ENCODE assay signal across 18 cellular contexts in genomic region chr1:188857526-188858087, GRCh38.
DNase-seq lines count a peak whose midpoint lies in the region; ATAC-seq, FAIRE-seq and TF ChIP-seq lines count a peak whose summit lies in the region.
"Had no signal": no experiment of that assay in that cellular context is flagged by ENCODE, and none has a peak within 500 bp of the region (broad histone marks: within the 10 kb centered on the region; RNA-seq: fewer than 3 reads in every experiment).

No MANE protein-coding gene starts in this region.

- H3K9me3 Mint-ChIP-seq in naive thymus-derived CD8-positive, alpha-beta T cell: peaks cover 0 to 19% (median 8%) of the 10 kb centered on the region in 9 donors
- peaks cover 8% of the 10 kb centered on the region for H3K9me3 Mint-ChIP-seq in CD8-positive, alpha-beta T cell

- H3K9me3 ChIP-seq in kidney (ENCODE audit: control insufficient read depth in 1 of 2, low read length in 2 of 2) (no peaks in the 10 kb centered on the region), mucosa of descending colon (peaks cover 19% of the 10 kb centered on the region), testis (no peaks in the 10 kb centered on the region)
- H3K9me3 ChIP-seq in CD8-positive, alpha-beta T cell (ENCODE audit: low read length): no peaks in the 10 kb centered on the region
- H3K9me3 ChIP-seq: HAP-1 had no signal

- H3K27ac Mint-ChIP-seq in naive thymus-derived CD8-positive, alpha-beta T cell: no peak overlapping the region
- no peak overlapping the region for H3K27ac Mint-ChIP-seq in CD8-positive, alpha-beta T cell
- H3K27ac Mint-ChIP-seq: B cell; CD8-positive, alpha-beta memory T cell had no signal

- H3K27me3 Mint-ChIP-seq in naive thymus-derived CD8-positive, alpha-beta T cell: no peaks in the 10 kb centered on the region
- no peaks in the 10 kb centered on the region for H3K27me3 Mint-ChIP-seq in CD8-positive, alpha-beta T cell (ENCODE audit: low read depth)
- H3K27me3 Mint-ChIP-seq: B cell; CD8-positive, alpha-beta memory T cell had no signal

- H3K36me3 Mint-ChIP-seq in naive thymus-derived CD8-positive, alpha-beta T cell: no peaks in the 10 kb centered on the region
- H3K36me3 Mint-ChIP-seq in CD8-positive, alpha-beta T cell: no peaks in the 10 kb centered on the region
- H3K36me3 Mint-ChIP-seq: CD8-positive, alpha-beta memory T cell had no signal

- no peak overlapping the region for H3K4me3 Mint-ChIP-seq in naive thymus-derived CD8-positive, alpha-beta T cell
- H3K4me3 Mint-ChIP-seq in CD8-positive, alpha-beta T cell: no peak overlapping the region
- H3K4me3 Mint-ChIP-seq: B cell; CD8-positive, alpha-beta memory T cell had no signal

- POLR2A ChIA-PET in naive thymus-derived CD8-positive, alpha-beta T cell (lab: Charles Lee): no interaction called here
- POLR2A ChIA-PET in CD8-positive, alpha-beta T cell (lab: Charles Lee): no interaction called here

- no peak for FAIRE-seq in kidney (lab: Jason Lieb, UNC)
- FAIRE-seq: GM12878, GM19239, H1 had no signal

- no peaks in the 10 kb centered on the region for H3K4me1 ChIP-seq in kidney (ENCODE audit: control insufficient read depth in 1 of 2, insufficient read depth in 1 of 2, low read depth in 1 of 2, low read length in 2 of 2)
- H3K4me1 ChIP-seq in mucosa of descending colon (ENCODE audit: low read depth): no peaks in the 10 kb centered on the region
- no peaks in the 10 kb centered on the region for H3K4me1 ChIP-seq in testis
- no peaks in the 10 kb centered on the region for H3K4me1 ChIP-seq in CD8-positive, alpha-beta T cell (ENCODE audit: insufficient read depth, low read length)
- H3K4me1 ChIP-seq: BLaER1 treated with 17β-estradiol and CSF1 and Interleukin-3, amounts not matched to agents 10 nM and 100 nM; HAP-1 had no signal

- no peak for TF ChIP-seq CTCF in kidney (IDR thresholded peaks at IDR 0.05; ENCODE audit: borderline replicate concordance, extremely low read depth, insufficient read depth)
- no peak for TF ChIP-seq CTCF in mucosa of descending colon (IDR thresholded peaks at IDR 0.05)
- no peak for TF ChIP-seq CTCF in testis (IDR thresholded peaks at IDR 0.05)
- no peak for TF ChIP-seq CTCF in CD8-positive, alpha-beta T cell (IDR thresholded peaks at IDR 0.05)

- H3K4me1 Mint-ChIP-seq in naive thymus-derived CD8-positive, alpha-beta T cell: no peaks in the 10 kb centered on the region
- H3K4me1 Mint-ChIP-seq in CD8-positive, alpha-beta T cell (ENCODE audit: low read depth): no peaks in the 10 kb centered on the region
- H3K4me1 Mint-ChIP-seq: B cell; CD8-positive, alpha-beta memory T cell had no signal

- H3K4me3 ChIP-seq in kidney (ENCODE audit: low read length in 2 of 2): no peak overlapping the region
- no peak overlapping the region for H3K4me3 ChIP-seq in mucosa of descending colon
- H3K4me3 ChIP-seq in testis: peak overlapping the region; percentile 18 to 56
- no peak overlapping the region for H3K4me3 ChIP-seq in CD8-positive, alpha-beta T cell (ENCODE audit: low read depth, low read length)
- H3K4me3 ChIP-seq: BLaER1 treated with 17β-estradiol and CSF1 and Interleukin-3, amounts not matched to agents 10 nM and 100 nM; GM12878; HAP-1 had no signal

- TF ChIP-seq POLR2A in testis (IDR thresholded peaks at IDR 0.05): no peak

- intact Hi-C loops in kidney (cut with DNase I): no loop called here
- intact Hi-C loops in mucosa of descending colon (cut with DNase I, micrococcal nuclease): no loop called here
- intact Hi-C loops in testis (cut with DNase I; ENCODE audit: low total_unique reads): no loop called here
- intact Hi-C loops in posterior vena cava (cut with DNase I): no loop called here
- intact Hi-C loops in CD8-positive, alpha-beta T cell (cut with DNase I, micrococcal nuclease): no loop called here

- ATAC-seq in mucosa of descending colon: peak; percentile 11
- no peak for ATAC-seq in naive thymus-derived CD8-positive, alpha-beta T cell
- ATAC-seq in CD8-positive, alpha-beta T cell: no peak
- ATAC-seq: GM12878 had no signal

- peak; percentile 55 for DNase-seq in kidney
- no peak for DNase-seq in mucosa of descending colon
- DNase-seq in testis: peak; percentile 38
- DNase-seq in posterior vena cava (ENCODE audit: low spot score): no peak
- no peak for DNase-seq in naive thymus-derived CD8-positive, alpha-beta T cell
- DNase-seq in CD8-positive, alpha-beta T cell: no peak
- DNase-seq: CD8-positive, alpha-beta memory T cell; COR-L47; DMS 273 treated with DMSO at 0.1 percent for 48 hours; DMS53; DND-41; EL had no signal

- no peak overlapping the region for H3K27ac ChIP-seq in kidney (ENCODE audit: low read depth in 2 of 2, low read length in 2 of 2)
- H3K27ac ChIP-seq in testis: no peak overlapping the region
- no peak overlapping the region for H3K27ac ChIP-seq in CD8-positive, alpha-beta T cell (ENCODE audit: low read depth, low read length)
- H3K27ac ChIP-seq: BLaER1 treated with 17β-estradiol and CSF1 and Interleukin-3, amounts not matched to agents 10 nM and 100 nM had no signal

- CTCF ChIA-PET in CD8-positive, alpha-beta T cell (lab: Charles Lee): no interaction called here

- 58 to 75% methylated on average over 4 to 31 of the region's 31 CpGs for WGBS in testis, 2 donors

- H3K9ac ChIP-seq in kidney (ENCODE audit: low read length in 2 of 2): no peak overlapping the region
- H3K9ac ChIP-seq: BLaER1 treated with 17β-estradiol and CSF1 and Interleukin-3, amounts not matched to agents 10 nM and 100 nM had no signal

- H3K36me3 ChIP-seq in kidney (ENCODE audit: control insufficient read depth in 1 of 2, insufficient read depth in 2 of 2, low read length in 2 of 2) (no peaks in the 10 kb centered on the region), mucosa of descending colon (ENCODE audit: low read depth) (no peaks in the 10 kb centered on the region), testis (ENCODE audit: low read depth, missing control alignments) (no peaks in the 10 kb centered on the region)
- H3K36me3 ChIP-seq in CD8-positive, alpha-beta T cell (ENCODE audit: insufficient read depth, low read length): no peaks in the 10 kb centered on the region
- H3K36me3 ChIP-seq: BLaER1 treated with 17β-estradiol and CSF1 and Interleukin-3, amounts not matched to agents 10 nM and 100 nM; HAP-1 had no signal

- H3K27me3 ChIP-seq in testis: no peaks in the 10 kb centered on the region
- no peaks in the 10 kb centered on the region for H3K27me3 ChIP-seq in CD8-positive, alpha-beta T cell (ENCODE audit: insufficient read depth, low read length)
- H3K27me3 ChIP-seq: BLaER1 treated with 17β-estradiol and CSF1 and Interleukin-3, amounts not matched to agents 10 nM and 100 nM had no signal

Comparison
In these comparisons a context has a peak if more than half of its experiments do, and no peak if none do; other contexts are left out.
1. DNase-seq: peak in kidney (single experiment) and testis (single experiment); none in mucosa of descending colon (0 of 3), posterior vena cava (single experiment), naive thymus-derived CD8-positive, alpha-beta T cell (0 of 10) and CD8-positive, alpha-beta T cell (0 of 7).
2. H3K4me3 ChIP-seq: peak in testis (2 of 2); none in kidney (0 of 2), mucosa of descending colon (single experiment) and CD8-positive, alpha-beta T cell (single experiment).